ENCODE assay signal across 8 cellular contexts in genomic region chr3:48990636-48991421, GRCh38. TPM values are rescaled to one million over a fixed set of nuclear protein-coding genes. Genes with fewer than 3 reads are reported as not detected.
DNase-seq lines count a peak whose midpoint lies in the region; ATAC-seq, FAIRE-seq and TF ChIP-seq lines count a peak whose summit lies in the region.

No MANE protein-coding gene starts in this region.

- H3K9me3 Mint-ChIP-seq in naive thymus-derived CD8-positive, alpha-beta T cell = no peaks in the 10 kb centered on the region

- peak overlapping the region; percentile 45 for H3K4me3 ChIP-seq in epithelial cell of esophagus (ENCODE audit: low read length)

- DNase-seq in NOMO-1 treated with DMSO at 0.1 percent for 48 hours (lab: John Stamatoyannopoulos, UW; ENCODE audit: unreplicated experiment) (peak; percentile 10), NOMO-1 treated with dmso at 0.1 percent for 144 hours (lab: John Stamatoyannopoulos, UW; ENCODE audit: unreplicated experiment) (no peak), T-helper 17 cell (peak in 1 of 3 donors; percentile 23), epithelial cell of esophagus (ENCODE audit: low read depth) (no peak), urothelium cell line (ENCODE audit: low spot score) (no peak)
- peak in 3 of 10 donors; percentile 19 to 32 (median 25) for DNase-seq in naive thymus-derived CD8-positive, alpha-beta T cell

- no peaks in the 10 kb centered on the region for H3K9me3 ChIP-seq in T-helper 17 cell (ENCODE audit: control insufficient read depth, low read length, poor library complexity, severe bottlenecking)

- H3K4me1 Mint-ChIP-seq in T-helper 17 cell = peaks cover 38% of the 10 kb centered on the region
- H3K4me1 Mint-ChIP-seq in naive thymus-derived CD8-positive, alpha-beta T cell = peaks cover 21 to 58% (median 48%) of the 10 kb centered on the region in 4 donors

- no peak for FAIRE-seq in urothelium cell line (lab: Jason Lieb, UNC)

- H3K27ac Mint-ChIP-seq in T-helper 17 cell = peak overlapping the region; percentile 88
- H3K27ac Mint-ChIP-seq in naive thymus-derived CD8-positive, alpha-beta T cell = peak overlapping the region; percentile 89 to 96 (median 93)

- peaks cover under 1% of the 10 kb centered on the region for H3K36me3 Mint-ChIP-seq in T-helper 17 cell (ENCODE audit: low read depth)
- H3K36me3 Mint-ChIP-seq in naive thymus-derived CD8-positive, alpha-beta T cell = peaks cover 0 to 21% (median 0%) of the 10 kb centered on the region in 3 donors

- H3K4me3 Mint-ChIP-seq in T-helper 17 cell = peak overlapping the region; percentile 97
- H3K4me3 Mint-ChIP-seq in naive thymus-derived CD8-positive, alpha-beta T cell = peak overlapping the region; percentile 87 to 94 (median 92)

- POLR2A ChIA-PET in naive thymus-derived CD8-positive, alpha-beta T cell (lab: Charles Lee) = interaction anchor here (0.6 to 8.6 kb wide), 9 partner anchors 10 to 478 kb away, joined by 3 to 194 read pairs (median 10); partner anchors contain the start of genes DALRD3, IMPDH2, NDUFAF3 and NICN1

- ATAC-seq in HG02642 (IDR thresholded peaks at IDR 0.05; ENCODE audit: poor library complexity, unreplicated experiment) = peak; percentile 15
- peak; percentile 30 for ATAC-seq in T-helper 17 cell
- ATAC-seq in naive thymus-derived CD8-positive, alpha-beta T cell = peak; percentile 18 to 30
- no peak for ATAC-seq in GM21526 (IDR thresholded peaks at IDR 0.05; ENCODE audit: low FRiP score, unreplicated experiment)

- TF ChIP-seq CTCF in epithelial cell of esophagus (IDR thresholded peaks at IDR 0.05; ENCODE audit: insufficient read depth, low read depth, low read length, missing control alignments) = no peak

- H3K27me3 Mint-ChIP-seq in T-helper 17 cell = no peaks in the 10 kb centered on the region
- no peaks in the 10 kb centered on the region for H3K27me3 Mint-ChIP-seq in naive thymus-derived CD8-positive, alpha-beta T cell

RNA-seq across cellular contexts. Expression of gene P4HTM, which starts 0.8 kb away (rescaled TPM):
- total RNA-seq in T-helper 17 cell = 10 to 100 TPM; 37.8 to 43.2 TPM
- total RNA-seq in naive thymus-derived CD8-positive, alpha-beta T cell = 10 to 100 TPM; 57.0 to 62.5 TPM
- polyA plus RNA-seq in naive thymus-derived CD8-positive, alpha-beta T cell = 10 to 100 TPM; 20.3 to 23.3 (median 22.9) TPM

RNA-seq across cellular contexts. Expression of gene WDR6, which starts 16.4 kb away (rescaled TPM):
- total RNA-seq in T-helper 17 cell = 100 to 1,000 TPM; 181 to 202 TPM
- total RNA-seq in naive thymus-derived CD8-positive, alpha-beta T cell = 100 to 1,000 TPM; 332 to 351 TPM
- 100 to 1,000 TPM in 2 of 3 donors, 10 to 100 TPM in 1; 96.3 to 126 (median 111) TPM for polyA plus RNA-seq in naive thymus-derived CD8-positive, alpha-beta T cell

RNA-seq across cellular contexts. Expression of gene DALRD3, which starts 27.6 kb away (rescaled TPM):
- total RNA-seq in T-helper 17 cell = 10 to 100 TPM; 21.2 to 27.4 TPM
- total RNA-seq in naive thymus-derived CD8-positive, alpha-beta T cell = 10 to 100 TPM; 23.9 to 24.2 TPM
- 10 to 100 TPM; 20.8 to 21.9 (median 21.8) TPM for polyA plus RNA-seq in naive thymus-derived CD8-positive, alpha-beta T cell

RNA-seq across cellular contexts. Expression of gene NDUFAF3, which starts 31.1 kb away (rescaled TPM):
- total RNA-seq in T-helper 17 cell = 10 to 100 TPM; 61.3 to 62.9 TPM
- 10 to 100 TPM; 87.1 to 89.2 TPM for total RNA-seq in naive thymus-derived CD8-positive, alpha-beta T cell
- 100 to 1,000 TPM; 140 to 226 (median 202) TPM for polyA plus RNA-seq in naive thymus-derived CD8-positive, alpha-beta T cell

RNA-seq across cellular contexts. Expression of gene IMPDH2, which starts 38.4 kb away (rescaled TPM):
- 100 to 1,000 TPM in 1 of 2 donors, 10 to 100 TPM in 1; 96.8 to 108 TPM for total RNA-seq in T-helper 17 cell
- total RNA-seq in naive thymus-derived CD8-positive, alpha-beta T cell = 100 to 1,000 TPM; 121 to 129 TPM
- 100 to 1,000 TPM in 2 of 3 donors, 10 to 100 TPM in 1; 97.3 to 121 (median 118) TPM for polyA plus RNA-seq in naive thymus-derived CD8-positive, alpha-beta T cell
